In genomic region chr2:9146656-9147055, GRCh38 we compare ENCODE assay signal across 20 cellular contexts. TPM values are rescaled to one million over a fixed set of nuclear protein-coding genes. Genes with fewer than 3 reads are reported as not detected.
DNase-seq lines count a peak whose midpoint lies in the region; ATAC-seq, FAIRE-seq and TF ChIP-seq lines count a peak whose summit lies in the region.
"Had no signal": no experiment of that assay in that cellular context is flagged by ENCODE, and none has a peak within 500 bp of the region (broad histone marks: within the 10 kb centered on the region; RNA-seq: fewer than 3 reads in every experiment).

No MANE protein-coding gene starts in this region.

- H3K27ac ChIP-seq in BLaER1 treated with 17β-estradiol and CSF1 and Interleukin-3, amounts not matched to agents 10 nM and 100 nM = no peak overlapping the region
- no peak overlapping the region for H3K27ac ChIP-seq in PC-3 (ENCODE audit: low read length)
- no peak overlapping the region for H3K27ac ChIP-seq in kidney (ENCODE audit: low read depth in 2 of 2, low read length in 2 of 2)
- no peak overlapping the region for H3K27ac ChIP-seq in sigmoid colon
- H3K27ac ChIP-seq in naive thymus-derived CD4-positive, alpha-beta T cell (ENCODE audit: low read depth, low read length) = no peak overlapping the region

- H3K27me3 ChIP-seq in BLaER1 treated with 17β-estradiol and CSF1 and Interleukin-3, amounts not matched to agents 10 nM and 100 nM = no peaks in the 10 kb centered on the region
- H3K27me3 ChIP-seq in PC-3 (ENCODE audit: low read length) (no peaks in the 10 kb centered on the region), sigmoid colon (no peaks in the 10 kb centered on the region)
- no peaks in the 10 kb centered on the region for H3K27me3 ChIP-seq in naive thymus-derived CD4-positive, alpha-beta T cell (ENCODE audit: control insufficient read depth in 2 of 2, insufficient read depth in 2 of 2, low read length in 2 of 2)

- H3K4me1 Mint-ChIP-seq in effector memory CD8-positive, alpha-beta T cell (ENCODE audit: low read depth in 2 of 2) = peaks cover 0 to 2% of the 10 kb centered on the region in 2 donors
- H3K4me1 Mint-ChIP-seq in naive thymus-derived CD4-positive, alpha-beta T cell = peaks cover 0 to 5% (median 0%) of the 10 kb centered on the region in 7 donors

- ATAC-seq in PC-3 (no peak), HG02759 (IDR thresholded peaks at IDR 0.05; ENCODE audit: unreplicated experiment) (no peak)
- no peak for ATAC-seq in effector memory CD8-positive, alpha-beta T cell (replicated peaks)
- no peak for ATAC-seq in naive thymus-derived CD4-positive, alpha-beta T cell
- ATAC-seq: HCT116 had no signal

- 95% methylated on average over 6 of the region's 6 CpGs for WGBS in sigmoid colon, 2 donors

- H3K9me3 Mint-ChIP-seq in effector memory CD8-positive, alpha-beta T cell = no peaks in the 10 kb centered on the region
- H3K9me3 Mint-ChIP-seq in naive thymus-derived CD4-positive, alpha-beta T cell = no peaks in the 10 kb centered on the region
- H3K9me3 Mint-ChIP-seq: CD4-positive, CD25-positive, alpha-beta regulatory T cell; CD8-positive, alpha-beta memory T cell; HFFc6 had no signal

- TF ChIP-seq CTCF in PC-3 (conservative IDR thresholded peaks at IDR 0.05; ENCODE audit: low read depth, low read length) (no peak), kidney (IDR thresholded peaks at IDR 0.05; ENCODE audit: borderline replicate concordance, extremely low read depth, insufficient read depth) (no peak), sigmoid colon (IDR thresholded peaks at IDR 0.05) (no peak)

- H2AFZ ChIP-seq in PC-3 (ENCODE audit: low read length) = no peak overlapping the region

- H3F3A ChIP-seq in PC-3 (ENCODE audit: low read length, unreplicated experiment) = no peaks in the 10 kb centered on the region

- H3K27me3 Mint-ChIP-seq in effector memory CD8-positive, alpha-beta T cell = peaks cover 39 to 79% of the 10 kb centered on the region in 2 donors
- H3K27me3 Mint-ChIP-seq in naive thymus-derived CD4-positive, alpha-beta T cell = peaks cover 5 to 21% (median 10%) of the 10 kb centered on the region in 5 donors

- TF ChIP-seq EP300 in sigmoid colon (IDR thresholded peaks at IDR 0.05) = no peak

- no peak overlapping the region for H3K9ac ChIP-seq in BLaER1 treated with 17β-estradiol and CSF1 and Interleukin-3, amounts not matched to agents 10 nM and 100 nM
- H3K9ac ChIP-seq in PC-3 (ENCODE audit: low read length) (no peak overlapping the region), kidney (ENCODE audit: low read length in 2 of 2) (no peak overlapping the region)

- FAIRE-seq in kidney (lab: Jason Lieb, UNC) = no peak

- H3K9me3 ChIP-seq in BLaER1 treated with 17β-estradiol and CSF1 and Interleukin-3, amounts not matched to agents 10 nM and 100 nM (replicated peaks in 1 of 11) = no peaks in the 10 kb centered on the region
- H3K9me3 ChIP-seq in PC-3 (ENCODE audit: low read length) (no peaks in the 10 kb centered on the region), kidney (ENCODE audit: control insufficient read depth in 1 of 2, low read length in 2 of 2) (no peaks in the 10 kb centered on the region), sigmoid colon (no peaks in the 10 kb centered on the region)
- H3K9me3 ChIP-seq in naive thymus-derived CD4-positive, alpha-beta T cell (ENCODE audit: control insufficient read depth in 2 of 3, low read length in 3 of 3) = no peaks in the 10 kb centered on the region

- intact Hi-C loops in PC-3 (cut with micrococcal nuclease) = no loop called here
- intact Hi-C loops in kidney (cut with DNase I) = no loop called here
- intact Hi-C loops in sigmoid colon (cut with DNase I) = no loop called here
- intact Hi-C loops in naive thymus-derived CD4-positive, alpha-beta T cell (cut with micrococcal nuclease) = no loop called here

- BruUV-seq in PC-3 (replicated peaks; lab: Mats Ljungman, UMichigan) = no TSS peak

- H3K36me3 Mint-ChIP-seq in effector memory CD8-positive, alpha-beta T cell (ENCODE audit: insufficient read depth) = no peaks in the 10 kb centered on the region
- H3K36me3 Mint-ChIP-seq in naive thymus-derived CD4-positive, alpha-beta T cell = no peaks in the 10 kb centered on the region
- H3K36me3 Mint-ChIP-seq: CD4-positive, CD25-positive, alpha-beta regulatory T cell; CD8-positive, alpha-beta memory T cell had no signal

- H3K36me3 ChIP-seq in BLaER1 treated with 17β-estradiol and CSF1 and Interleukin-3, amounts not matched to agents 10 nM and 100 nM = no peaks in the 10 kb centered on the region
- H3K36me3 ChIP-seq in PC-3 (ENCODE audit: low read depth, low read length) (no peaks in the 10 kb centered on the region), kidney (ENCODE audit: control insufficient read depth in 1 of 2, insufficient read depth in 2 of 2, low read length in 2 of 2) (no peaks in the 10 kb centered on the region), sigmoid colon (no peaks in the 10 kb centered on the region)
- no peaks in the 10 kb centered on the region for H3K36me3 ChIP-seq in naive thymus-derived CD4-positive, alpha-beta T cell (ENCODE audit: control insufficient read depth in 2 of 3, insufficient read depth in 3 of 3, low read length in 3 of 3)

- H3K4me2 ChIP-seq in BLaER1 treated with 17β-estradiol and CSF1 and Interleukin-3, amounts not matched to agents 10 nM and 100 nM = peak overlapping the region in 6 of 11 experiments; percentile 40 to 82 (median 78); a peak in 13 of 22 replicates
- peak overlapping the region; percentile 21 for H3K4me2 ChIP-seq in PC-3 (ENCODE audit: low read length)

- no peaks in the 10 kb centered on the region for H3K9me2 ChIP-seq in PC-3 (replicated peaks; ENCODE audit: low read length)

- no peaks in the 10 kb centered on the region for H4K20me1 ChIP-seq in BLaER1 treated with 17β-estradiol and CSF1 and Interleukin-3, amounts not matched to agents 10 nM and 100 nM
- H4K20me1 ChIP-seq in PC-3 (ENCODE audit: low read length) = no peaks in the 10 kb centered on the region

- DNase-seq in PC-3 (peak; percentile 49), kidney (peak; percentile 15), sigmoid colon (peak; percentile 52), putamen (ENCODE audit: low spot score) (no peak)
- DNase-seq in effector memory CD8-positive, alpha-beta T cell = no peak
- no peak for DNase-seq in naive thymus-derived CD4-positive, alpha-beta T cell
- DNase-seq: 8988T; C1 segment of cervical spinal cord; CD4-positive, CD25-positive, alpha-beta regulatory T cell; CD8-positive, alpha-beta memory T cell; COR-L47; DMS 273 treated with DMSO at 0.1 percent for 48 hours; DMS53; GF-D8; GOT3; H7; HFFc6 had no signal

- TF ChIP-seq POLR2A in sigmoid colon (IDR thresholded peaks at IDR 0.05) = no peak

- H3K4me3 ChIP-seq in BLaER1 treated with 17β-estradiol and CSF1 and Interleukin-3, amounts not matched to agents 10 nM and 100 nM = no peak overlapping the region
- H3K4me3 ChIP-seq in PC-3 (ENCODE audit: low read length) (no peak overlapping the region), kidney (ENCODE audit: low read length in 2 of 2) (no peak overlapping the region), sigmoid colon (no peak overlapping the region)
- H3K4me3 ChIP-seq in naive thymus-derived CD4-positive, alpha-beta T cell (ENCODE audit: low read length) = no peak overlapping the region

- H3K79me2 ChIP-seq in PC-3 (ENCODE audit: low read length) = no peaks in the 10 kb centered on the region

- POLR2A ChIA-PET in PC-3 (lab: Charles Lee; ENCODE audit: unreplicated experiment) = no interaction called here
- POLR2A ChIA-PET in naive thymus-derived CD4-positive, alpha-beta T cell (lab: Charles Lee) = no interaction called here

- H3K27ac Mint-ChIP-seq in effector memory CD8-positive, alpha-beta T cell = peak overlapping the region in 1 of 2 donors; percentile 13
- no peak overlapping the region for H3K27ac Mint-ChIP-seq in naive thymus-derived CD4-positive, alpha-beta T cell
- H3K27ac Mint-ChIP-seq: CD4-positive, CD25-positive, alpha-beta regulatory T cell; CD8-positive, alpha-beta memory T cell; HFFc6 had no signal

- no peak overlapping the region for H3K4me3 Mint-ChIP-seq in effector memory CD8-positive, alpha-beta T cell
- no peak overlapping the region for H3K4me3 Mint-ChIP-seq in naive thymus-derived CD4-positive, alpha-beta T cell
- H3K4me3 Mint-ChIP-seq: CD4-positive, CD25-positive, alpha-beta regulatory T cell; CD8-positive, alpha-beta memory T cell; HFFc6 had no signal

- H3K4me1 ChIP-seq in BLaER1 treated with 17β-estradiol and CSF1 and Interleukin-3, amounts not matched to agents 10 nM and 100 nM = peaks cover 26 to 89% (median 67%) of the 10 kb centered on the region in 10 experiments
- H3K4me1 ChIP-seq in PC-3 (ENCODE audit: insufficient read depth, low read length) (peaks cover 28% of the 10 kb centered on the region), kidney (ENCODE audit: control insufficient read depth in 1 of 2, insufficient read depth in 1 of 2, low read depth in 1 of 2, low read length in 2 of 2) (peaks cover 2 to 4% of the 10 kb centered on the region in 2 donors), sigmoid colon (peaks cover 0 to 19% (median 16%) of the 10 kb centered on the region in 4 donors)
- H3K4me1 ChIP-seq in naive thymus-derived CD4-positive, alpha-beta T cell (ENCODE audit: control insufficient read depth in 2 of 2, insufficient read depth in 2 of 2, low read length in 2 of 2) = no peaks in the 10 kb centered on the region

- CTCF ChIA-PET in PC-3 (lab: Charles Lee) = no interaction called here
- CTCF ChIA-PET in naive thymus-derived CD4-positive, alpha-beta T cell (lab: Charles Lee) = no interaction called here

RNA-seq across cellular contexts. Expression of gene ASAP2, which starts 60.0 kb away (rescaled TPM):
- total RNA-seq in PC-3 (2014; rRNA removed) = 25.2 and 34.5 TPM in 2 replicates
- 54.8 TPM for total RNA-seq in kidney
- 26.2 TPM for polyA plus RNA-seq in kidney (ENCODE audit: insufficient read depth, low read depth, low replicate concordance)
- 10 to 100 TPM; 22.1 to 56.5 (median 26.5) TPM for total RNA-seq in sigmoid colon
- 10 to 100 TPM; 15.1 to 31.7 (median 25.8) TPM for polyA plus RNA-seq in sigmoid colon
- 1 to 10 TPM in 1 of 5 experiments, under 1 TPM in 2, not detected in 2; 0.10 to 1.2 (median 0.45) TPM for total RNA-seq in naive thymus-derived CD4-positive, alpha-beta T cell
- not detected for polyA plus RNA-seq in naive thymus-derived CD4-positive, alpha-beta T cell
- polyA plus RNA-seq: CD4-positive, CD25-positive, alpha-beta regulatory T cell; CD8-positive, alpha-beta memory T cell had no signal

Comparison
In these comparisons a context has a peak if more than half of its experiments do, and no peak if none do; other contexts are left out.
1. DNase-seq: peak in PC-3 (single experiment), kidney (single experiment) and sigmoid colon (single experiment); none in effector memory CD8-positive, alpha-beta T cell (0 of 3), putamen (single experiment) and naive thymus-derived CD4-positive, alpha-beta T cell (0 of 9).
2. RNA of gene ASAP2, which starts 60.0 kb away (total RNA-seq): 54.8 TPM in kidney (single experiment), 22.1 to 56.5 TPM in sigmoid colon and 25.2 to 34.5 TPM in PC-3; 0.10 to 1.2 TPM in naive thymus-derived CD4-positive, alpha-beta T cell; every median in the first group is over 10 times any median in the second.